ENCODE assay signal across 10 cellular contexts in genomic region chr3:188578579-188579363, GRCh38.
DNase-seq lines count a peak whose midpoint lies in the region; ATAC-seq, FAIRE-seq and TF ChIP-seq lines count a peak whose summit lies in the region.
"Had no signal": no experiment of that assay in that cellular context is flagged by ENCODE, and none has a peak within 500 bp of the region (broad histone marks: within the 10 kb centered on the region; RNA-seq: fewer than 3 reads in every experiment).

No MANE protein-coding gene starts in this region.

- H3K9me3 ChIP-seq in astrocyte (ENCODE audit: insufficient read depth, low read depth, low read length) (no peaks in the 10 kb centered on the region), kidney (ENCODE audit: control insufficient read depth in 1 of 2, low read length in 2 of 2) (no peaks in the 10 kb centered on the region), testis (no peaks in the 10 kb centered on the region)

- no peaks in the 10 kb centered on the region for H3K27me3 ChIP-seq in astrocyte (ENCODE audit: insufficient read depth, low read length)
- H3K27me3 ChIP-seq in testis, result no peaks in the 10 kb centered on the region

- WGBS in testis, 2 donors, result 54 to 55% methylated on average over 6 of the region's 6 CpGs

- peak overlapping the region; percentile 40 for H3K9ac ChIP-seq in astrocyte (ENCODE audit: low read length)
- H3K9ac ChIP-seq in kidney (ENCODE audit: low read length in 2 of 2), result no peak overlapping the region

- ATAC-seq in GM21786 (IDR thresholded peaks at IDR 0.05; ENCODE audit: unreplicated experiment), result no peak
- ATAC-seq in HG03469 (IDR thresholded peaks at IDR 0.05; ENCODE audit: unreplicated experiment), result no peak
- ATAC-seq in HG03571 (IDR thresholded peaks at IDR 0.05; ENCODE audit: unreplicated experiment), result no peak
- ATAC-seq: CD8-positive, alpha-beta T cell; naive thymus-derived CD4-positive, alpha-beta T cell had no signal

- H3K4me2 ChIP-seq in astrocyte (ENCODE audit: low read length), result peak overlapping the region; percentile 56

- H3K27ac ChIP-seq in astrocyte (ENCODE audit: low read depth, low read length) (peak overlapping the region; percentile 75), kidney (ENCODE audit: low read depth in 2 of 2, low read length in 2 of 2) (peak overlapping the region in 1 of 2 donors; percentile 3), testis (peak overlapping the region; percentile 53 to 75)

- H2AFZ ChIP-seq in astrocyte (ENCODE audit: low read depth, low read length), result no peak overlapping the region

- no peaks in the 10 kb centered on the region for H3K27me3 Mint-ChIP-seq in astrocyte (ENCODE audit: low read depth, unreplicated experiment)
- H3K27me3 Mint-ChIP-seq: naive thymus-derived CD4-positive, alpha-beta T cell had no signal

- H3K4me1 ChIP-seq in astrocyte (ENCODE audit: insufficient read depth, low read length), result peaks cover 22% of the 10 kb centered on the region
- peaks cover 2 to 7% of the 10 kb centered on the region in 2 donors for H3K4me1 ChIP-seq in kidney (ENCODE audit: control insufficient read depth in 1 of 2, insufficient read depth in 1 of 2, low read depth in 1 of 2, low read length in 2 of 2)
- peaks cover 7% of the 10 kb centered on the region for H3K4me1 ChIP-seq in testis

- no peaks in the 10 kb centered on the region for H3K36me3 Mint-ChIP-seq in astrocyte (ENCODE audit: low read depth, unreplicated experiment)
- H3K36me3 Mint-ChIP-seq: CD8-positive, alpha-beta T cell had no signal

- H3K4me3 ChIP-seq in astrocyte (ENCODE audit: insufficient read depth, low read depth, low read length), result no peak overlapping the region
- H3K4me3 ChIP-seq in kidney (ENCODE audit: low read length in 2 of 2), result no peak overlapping the region
- no peak overlapping the region for H3K4me3 ChIP-seq in testis

- FAIRE-seq in astrocyte (lab: Jason Lieb, UNC) (peak; percentile 64), kidney (lab: Jason Lieb, UNC) (no peak)

- H4K20me1 ChIP-seq in astrocyte (ENCODE audit: insufficient read depth, low read length), result peaks cover 4% of the 10 kb centered on the region

- peak; percentile 36 for DNase-seq in activated T-cell treated with anti-CD3 and anti-CD28 coated beads for 48 hours (ENCODE audit: low read depth)
- DNase-seq in activated T-cell treated with anti-CD3 and anti-CD28 coated beads for 4 hours, result no peak
- peak; percentile 96 for DNase-seq in astrocyte (ENCODE audit: low read depth)
- DNase-seq in kidney, result peak; percentile 70
- DNase-seq in testis, result peak; percentile 67
- DNase-seq: CD8-positive, alpha-beta T cell; naive thymus-derived CD4-positive, alpha-beta T cell had no signal

- intact Hi-C loops in kidney (cut with DNase I), result no loop called here
- intact Hi-C loops in testis (cut with DNase I; ENCODE audit: low total_unique reads), result no loop called here

- no peaks in the 10 kb centered on the region for H3K9me3 Mint-ChIP-seq in astrocyte (ENCODE audit: unreplicated experiment)
- H3K9me3 Mint-ChIP-seq: CD8-positive, alpha-beta T cell; naive thymus-derived CD4-positive, alpha-beta T cell had no signal

- H3K36me3 ChIP-seq in astrocyte (ENCODE audit: insufficient read depth, low read length), result peaks cover 7% of the 10 kb centered on the region
- no peaks in the 10 kb centered on the region for H3K36me3 ChIP-seq in kidney (ENCODE audit: control insufficient read depth in 1 of 2, insufficient read depth in 2 of 2, low read length in 2 of 2)
- H3K36me3 ChIP-seq in testis (ENCODE audit: low read depth, missing control alignments), result no peaks in the 10 kb centered on the region

- no peak for TF ChIP-seq POLR2A in testis (IDR thresholded peaks at IDR 0.05)

- peaks cover 39% of the 10 kb centered on the region for H3K79me2 ChIP-seq in astrocyte (ENCODE audit: insufficient read depth, low read length)

- peak overlapping the region; percentile 41 for H3K4me3 Mint-ChIP-seq in astrocyte (ENCODE audit: unreplicated experiment)
- H3K4me3 Mint-ChIP-seq: CD8-positive, alpha-beta T cell; naive thymus-derived CD4-positive, alpha-beta T cell had no signal

- no peak for TF ChIP-seq CTCF in astrocyte (IDR thresholded peaks at IDR 0.05; ENCODE audit: insufficient read depth, low read depth, low read length)
- no peak for TF ChIP-seq CTCF in kidney (IDR thresholded peaks at IDR 0.05; ENCODE audit: borderline replicate concordance, extremely low read depth, insufficient read depth)
- no peak for TF ChIP-seq CTCF in testis (IDR thresholded peaks at IDR 0.05)

- peak overlapping the region; percentile 34 for H3K27ac Mint-ChIP-seq in astrocyte (ENCODE audit: unreplicated experiment)
- H3K27ac Mint-ChIP-seq: CD8-positive, alpha-beta T cell; naive thymus-derived CD4-positive, alpha-beta T cell had no signal

- peaks cover 19% of the 10 kb centered on the region for H3K4me1 Mint-ChIP-seq in astrocyte (ENCODE audit: low read depth, unreplicated experiment)
